ENCODE assay signal across 8 cellular contexts in genomic region chr3:9732080-9732752, GRCh38.
DNase-seq lines count a peak whose midpoint lies in the region; ATAC-seq and TF ChIP-seq lines count a peak whose summit lies in the region.

No MANE protein-coding gene starts in this region.

- H3K27me3 ChIP-seq in RWPE2 (ENCODE audit: insufficient read depth, poor library complexity, severe bottlenecking), result no peaks in the 10 kb centered on the region

- no peak for TF ChIP-seq CTCF in RWPE2 (IDR thresholded peaks at IDR 0.05; ENCODE audit: poor library complexity, severe bottlenecking)
- no peak for TF ChIP-seq CTCF in astrocyte of the spinal cord (IDR thresholded peaks at IDR 0.05; ENCODE audit: low read depth, low read length)

- no peaks in the 10 kb centered on the region for H3K4me1 ChIP-seq in RWPE2 (ENCODE audit: insufficient read depth, poor library complexity, severe bottlenecking)

- peak overlapping the region; percentile 70 for H3K27ac ChIP-seq in RWPE2 (ENCODE audit: poor library complexity, severe bottlenecking)

- peak; percentile 68 for DNase-seq in GDM1 (lab: John Stamatoyannopoulos, UW)
- DNase-seq in RWPE2 (ENCODE audit: low spot score), result no peak
- DNase-seq in astrocyte of the spinal cord (ENCODE audit: low read depth, low spot score), result no peak
- DNase-seq in iPS-NIHi7 (ENCODE audit: extremely low spot score), result peak; percentile 31
- peak; percentile 37 for DNase-seq in stimulated activated CD4-positive, alpha-beta T cell treated with anti-CD3 and anti-CD28 coated beads, Interleukin-4, amount 100 ng/mL, for 24 hours
- DNase-seq in globus pallidus (ENCODE audit: low spot score), result no peak

- H3K4me3 ChIP-seq in RWPE2 (ENCODE audit: severe bottlenecking), result peak overlapping the region; percentile 65
- peak overlapping the region; percentile 84 for H3K4me3 ChIP-seq in astrocyte of the spinal cord (ENCODE audit: low read depth, low read length)

- in situ Hi-C loops in astrocyte of the spinal cord (cut with HindIII; ENCODE audit: low sequenced_read_pairs), result no loop called here

- no peak for TF ChIP-seq POLR2A in GM18505 (IDR thresholded peaks at IDR 0.05; ENCODE audit: borderline replicate concordance, extremely low read depth, insufficient read depth, insufficient read length)

- H3K9me3 ChIP-seq in RWPE2 (ENCODE audit: severe bottlenecking), result no peaks in the 10 kb centered on the region

- peaks cover 24% of the 10 kb centered on the region for H3K36me3 ChIP-seq in RWPE2 (ENCODE audit: low read depth)

- ATAC-seq in HG02588 (IDR thresholded peaks at IDR 0.05; ENCODE audit: unreplicated experiment), result peak; percentile 9
- ATAC-seq in RWPE2 (ENCODE audit: low read depth), result no peak
- ATAC-seq in GM18505 (IDR thresholded peaks at IDR 0.05; ENCODE audit: unreplicated experiment), result no peak

Comparison
In these comparisons a context has a peak if more than half of its experiments do, and no peak if none do; other contexts are left out.
1. DNase-seq: peak in GDM1 (single experiment), iPS-NIHi7 (single experiment) and stimulated activated CD4-positive, alpha-beta T cell treated with anti-CD3 and anti-CD28 coated beads, Interleukin-4, amount 100 ng/mL, for 24 hours (single experiment); none in RWPE2 (single experiment), astrocyte of the spinal cord (single experiment) and globus pallidus (single experiment).